Comparison of ENCODE assay signal across 26 cellular contexts in the genomic region with DNA sequence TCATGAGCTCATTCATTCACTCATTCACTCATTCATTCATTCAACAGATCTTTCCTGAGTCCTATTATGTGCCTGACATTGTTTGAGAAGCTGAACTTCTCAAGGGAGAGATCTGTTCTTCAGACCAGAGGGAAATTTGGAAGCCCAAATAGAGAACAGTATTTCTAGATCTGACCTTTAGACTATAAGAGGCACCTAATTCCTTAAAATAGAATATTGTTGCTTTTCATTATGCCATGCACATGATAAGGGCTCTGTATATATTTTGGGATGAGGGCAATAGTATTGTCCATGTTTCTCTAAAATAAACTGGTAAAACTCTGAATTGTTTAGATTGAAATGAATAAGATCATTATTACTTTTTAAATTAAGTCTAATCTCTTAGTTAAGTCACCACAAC.
"Had no signal": no experiment of that assay in that cellular context is flagged by ENCODE, and none has a peak within 500 bp of the region (broad histone marks: within the 10 kb centered on the region; RNA-seq: fewer than 3 reads in every experiment).

No MANE protein-coding gene starts in this region.

- H3K27ac ChIP-seq: stomach, suprapubic skin, testis, thoracic aorta, thyroid gland, tibial artery, tibial nerve, transverse colon, upper lobe of left lung, upper lobe of right lung, uterus, vagina had no signal

- H3K9me3 ChIP-seq: stomach, suprapubic skin, testis, thoracic aorta, thyroid gland, tibial artery, tibial nerve, transverse colon, upper lobe of left lung, upper lobe of right lung, uterus, vagina had no signal

- H3K4me1 ChIP-seq: stomach, testis, tibial artery, tibial nerve, transverse colon, upper lobe of left lung, upper lobe of right lung, uterus, vagina had no signal

- H3K27me3 ChIP-seq: testis, thyroid gland, upper lobe of left lung, vagina had no signal

- ATAC-seq: stimulated activated effector memory CD8-positive, alpha-beta T cell treated with anti-CD3 and anti-CD28 coated beads, Interleukin-12 subunit alpha, Interleukin-12 subunit beta, amount 100 ng/mL, for 72 hours; stimulated activated memory B cell treated with anti-CD40 and anti-IgM and Interleukin-4, amounts not matched to agents 10 μg/mL and 1 μg/mL and 100 μg/mL, for 72 hours; stimulated activated naive B cell treated with anti-CD40 and anti-IgM and Interleukin-4, amounts not matched to agents 10 μg/mL and 1 μg/mL and 100 μg/mL, for 72 hours; stimulated activated naive CD8-positive, alpha-beta T cell treated with anti-CD3 and anti-CD28 coated beads, Interleukin-15, amount 100 ng/mL, for 72 hours; stimulated activated naive CD8-positive, alpha-beta T cell treated with anti-CD3 and anti-CD28 coated beads, Interleukin-15, Interleukin-2, amounts not matched to agents 100 U/mL and 50 U/mL, for 24 hours; upper lobe of right lung had no signal

- H3K4me3 ChIP-seq: stomach, suprapubic skin, testis, thoracic aorta, thyroid gland, tibial artery, tibial nerve, transverse colon, upper lobe of left lung, upper lobe of right lung, uterus, vagina had no signal

- DNase-seq: stimulated activated CD4-positive, alpha-beta T cell treated with anti-CD3 and anti-CD28 coated beads, Interleukin-2, amount 100 ng/mL, for 48 hours; stimulated activated CD4-positive, alpha-beta T cell treated with anti-CD3 and anti-CD28 coated beads, Interleukin-4, amount 100 ng/mL, for 1 hour; stimulated activated CD4-positive, alpha-beta T cell treated with anti-CD3 and anti-CD28 coated beads, Interleukin-4, amount 100 ng/mL, for 24 hours; stimulated activated CD4-positive, alpha-beta T cell treated with anti-CD3 and anti-CD28 coated beads, Interleukin-4, amount 100 ng/mL, for 4 hours; stimulated activated CD8-positive, alpha-beta memory T cell treated with anti-CD3 and anti-CD28 coated beads, Interleukin-4, amount 100 ng/mL, for 48 hours; stimulated activated naive B cell treated with anti-CD40 and anti-IgM and Interleukin-4, amounts not matched to agents 10 μg/mL and 1 μg/mL and 100 μg/mL, for 72 hours; stimulated activated naive CD4-positive, alpha-beta T cell; stimulated activated naive CD4-positive, alpha-beta T cell treated with Interleukin-2 at 50 U/mL for 16 hours; stimulated activated naive CD8-positive, alpha-beta T cell treated with anti-CD3 and anti-CD28 coated beads, Interleukin-15, amount 100 ng/mL, for 72 hours; stimulated activated naive CD8-positive, alpha-beta T cell treated with anti-CD3 and anti-CD28 coated beads, Interleukin-15, Interleukin-2, amounts not matched to agents 100 U/mL and 50 U/mL, for 24 hours; stomach; substantia nigra; testis; thyroid gland; tibial artery; transverse colon; trophoblast cell; upper lobe of left lung; upper lobe of right lung; uterus had no signal

- H3K36me3 ChIP-seq: stomach, suprapubic skin, thoracic aorta, thyroid gland, tibial artery, tibial nerve, transverse colon, upper lobe of left lung, upper lobe of right lung, uterus, vagina had no signal
